ENCODE assay signal across 8 cellular contexts in genomic region chr12:1661553-1662335, GRCh38. TPM values are rescaled to one million over a fixed set of nuclear protein-coding genes. Genes with fewer than 3 reads are reported as not detected.
DNase-seq lines count a peak whose midpoint lies in the region; ATAC-seq, FAIRE-seq and TF ChIP-seq lines count a peak whose summit lies in the region.

No MANE protein-coding gene starts in this region.

- intact Hi-C loops in CD4-positive, alpha-beta T cell (cut with DNase I, micrococcal nuclease), result loop anchor here in 1 of 2 experiments (2.0 kb wide), 2 partner anchors 29 to 129 kb away; partner anchors contain the start of gene ADIPOR2
- intact Hi-C loops in natural killer cell (cut with micrococcal nuclease), result loop anchor here (2.0 kb wide), 1 partner anchor 29 kb away; the partner anchor contains the start of gene ADIPOR2

- POLR2A ChIA-PET in CD4-positive, alpha-beta T cell (lab: Charles Lee), result interaction anchor here (0.6 to 3.0 kb wide), 12 partner anchors 9 to 458 kb away, joined by 3 to 34 read pairs (median 4); partner anchors contain the start of genes ADIPOR2, DCP1B and FBXL14

- peaks cover 2% of the 10 kb centered on the region for H3K9me3 Mint-ChIP-seq in CD4-positive, alpha-beta T cell
- H3K9me3 Mint-ChIP-seq in natural killer cell, result no peaks in the 10 kb centered on the region
- peaks cover 2% of the 10 kb centered on the region for H3K9me3 Mint-ChIP-seq in stimulated activated memory B cell treated with anti-CD40 and anti-IgM and Interleukin-4, amounts not matched to agents 10 μg/mL and 1 μg/mL and 100 μg/mL, for 72 hours

- H3K27ac Mint-ChIP-seq in CD4-positive, alpha-beta T cell, result peak overlapping the region; percentile 73
- H3K27ac Mint-ChIP-seq in natural killer cell, result peak overlapping the region; percentile 84 to 87
- peak overlapping the region; percentile 62 for H3K27ac Mint-ChIP-seq in stimulated activated memory B cell treated with anti-CD40 and anti-IgM and Interleukin-4, amounts not matched to agents 10 μg/mL and 1 μg/mL and 100 μg/mL, for 72 hours

- no peak for FAIRE-seq in RCC 7860 (lab: Jason Lieb, UNC)

- no peaks in the 10 kb centered on the region for H3K27me3 Mint-ChIP-seq in CD4-positive, alpha-beta T cell
- no peaks in the 10 kb centered on the region for H3K27me3 Mint-ChIP-seq in natural killer cell (ENCODE audit: low read depth in 2 of 2)
- H3K27me3 Mint-ChIP-seq in stimulated activated memory B cell treated with anti-CD40 and anti-IgM and Interleukin-4, amounts not matched to agents 10 μg/mL and 1 μg/mL and 100 μg/mL, for 72 hours, result no peaks in the 10 kb centered on the region

- no peaks in the 10 kb centered on the region for H3K27me3 ChIP-seq in CD4-positive, alpha-beta T cell (ENCODE audit: control insufficient read depth, insufficient read depth, low read length)

- no peaks in the 10 kb centered on the region for H3K36me3 Mint-ChIP-seq in CD4-positive, alpha-beta T cell (ENCODE audit: low read depth)
- H3K36me3 Mint-ChIP-seq in natural killer cell, result no peaks in the 10 kb centered on the region
- no peaks in the 10 kb centered on the region for H3K36me3 Mint-ChIP-seq in stimulated activated memory B cell treated with anti-CD40 and anti-IgM and Interleukin-4, amounts not matched to agents 10 μg/mL and 1 μg/mL and 100 μg/mL, for 72 hours

- peak; percentile 54 to 78 (median 70) for DNase-seq in CD4-positive, alpha-beta T cell
- DNase-seq in GM20000 (ENCODE audit: low spot score), result peak; percentile 91
- DNase-seq in KG1 (lab: John Stamatoyannopoulos, UW), result peak; percentile 39
- peak; percentile 78 for DNase-seq in RCC 7860 (ENCODE audit: low spot score)
- peak; percentile 49 to 71 for DNase-seq in activated T-helper 1 cell treated with anti-CD3 and anti-CD28 coated beads, Interleukin-2, amount 50 U/mL, for 16 hours (ENCODE audit: low read depth in 1 of 2, low spot score in 1 of 2)
- DNase-seq in fibroblast of peridontal ligament (ENCODE audit: extremely low read depth), result peak; percentile 78
- DNase-seq in natural killer cell, result peak; percentile 85

- CTCF ChIA-PET in CD4-positive, alpha-beta T cell (lab: Charles Lee), result interaction anchor here (1.0 to 2.5 kb wide), 4 partner anchors 9 to 278 kb away, joined by 3 to 15 read pairs (median 4); no protein-coding TSS in a partner anchor

- peak overlapping the region; percentile 29 for H3K27ac ChIP-seq in CD4-positive, alpha-beta T cell (ENCODE audit: low read depth, low read length)

- H3K4me3 Mint-ChIP-seq in CD4-positive, alpha-beta T cell, result peak overlapping the region; percentile 79
- peak overlapping the region; percentile 83 for H3K4me3 Mint-ChIP-seq in natural killer cell
- peak overlapping the region; percentile 77 for H3K4me3 Mint-ChIP-seq in stimulated activated memory B cell treated with anti-CD40 and anti-IgM and Interleukin-4, amounts not matched to agents 10 μg/mL and 1 μg/mL and 100 μg/mL, for 72 hours

- H3K9me3 ChIP-seq in CD4-positive, alpha-beta T cell (ENCODE audit: control insufficient read depth, low read length), result no peaks in the 10 kb centered on the region

- no peak for TF ChIP-seq CTCF in CD4-positive, alpha-beta T cell (IDR thresholded peaks at IDR 0.05)
- TF ChIP-seq CTCF in GM20000 (IDR thresholded peaks at IDR 0.05; ENCODE audit: extremely low read depth, missing control alignments), result no peak
- no peak for TF ChIP-seq CTCF in natural killer cell (IDR thresholded peaks at IDR 0.05)

- H3K4me1 Mint-ChIP-seq in CD4-positive, alpha-beta T cell (ENCODE audit: low read depth), result peaks cover 42% of the 10 kb centered on the region
- H3K4me1 Mint-ChIP-seq in natural killer cell, result peaks cover 30 to 39% of the 10 kb centered on the region in 2 donors
- peaks cover 8% of the 10 kb centered on the region for H3K4me1 Mint-ChIP-seq in stimulated activated memory B cell treated with anti-CD40 and anti-IgM and Interleukin-4, amounts not matched to agents 10 μg/mL and 1 μg/mL and 100 μg/mL, for 72 hours

- peak; percentile 77 for ATAC-seq in CD4-positive, alpha-beta T cell (ENCODE audit: poor library complexity)
- ATAC-seq in natural killer cell, result peak; percentile 87 to 93 (median 87)
- peak; percentile 91 for ATAC-seq in stimulated activated memory B cell treated with anti-CD40 and anti-IgM and Interleukin-4, amounts not matched to agents 10 μg/mL and 1 μg/mL and 100 μg/mL, for 72 hours

RNA-seq across cellular contexts. Expression of gene ADIPOR2, which starts 29.1 kb away (rescaled TPM):
- total RNA-seq in CD4-positive, alpha-beta T cell, result 10 to 100 TPM; 12.5 to 12.6 TPM
- total RNA-seq in natural killer cell, result 10 to 100 TPM; 38.6 to 48.3 (median 44.0) TPM

RNA-seq across cellular contexts. Expression of gene WNT5B, which starts 32.7 kb away (rescaled TPM):
- not detected for total RNA-seq in CD4-positive, alpha-beta T cell
- total RNA-seq in natural killer cell, result not detected

Comparison
In these comparisons a context has a peak if more than half of its experiments do, and no peak if none do; other contexts are left out.
1. Peak in every context shown above with its lines: DNase-seq, ATAC-seq and H3K27ac ChIP-seq.
2. DNase-seq: peak in every context shown above with its lines; median percentile 91 in GM20000; 85 in natural killer cell; 78 in RCC 7860; 78 in fibroblast of peridontal ligament; 70 in CD4-positive, alpha-beta T cell; 60 in activated T-helper 1 cell treated with anti-CD3 and anti-CD28 coated beads, Interleukin-2, amount 50 U/mL, for 16 hours; 39 in KG1.